39 cellular contexts compared by ENCODE assay signal in genomic region chr4:98712607-98713006, GRCh38.
"Had no signal": no experiment of that assay in that cellular context is flagged by ENCODE, and none has a peak within 500 bp of the region (broad histone marks: within the 10 kb centered on the region; RNA-seq: fewer than 3 reads in every experiment).

No MANE protein-coding gene starts in this region.

- H3K27ac Mint-ChIP-seq: activated naive CD4-positive, alpha-beta T cell treated with anti-CD3 and anti-CD28 coated beads for 36 hours; activated naive CD4-positive, alpha-beta T cell treated with anti-CD3 and anti-CD28 coated beads, Interleukin-2, amount 10 ng/mL, durations not matched to agents 7 days and 5 days; activated naive CD4-positive, alpha-beta T cell treated with anti-CD3 and anti-CD28 coated beads, Interleukin-2, amount 50 U/mL, for 24 hours; activated naive CD4-positive, alpha-beta T cell treated with anti-CD3 and anti-CD28 coated beads, Interleukin-2, amount 50 U/mL, for 72 hours; activated naive CD8-positive, alpha-beta T cell; activated naive CD8-positive, alpha-beta T cell treated with anti-CD3 and anti-CD28 coated beads for 36 hours; activated naive CD8-positive, alpha-beta T cell treated with anti-CD3 and anti-CD28 coated beads, Interleukin-2, amount 10 ng/mL, durations not matched to agents 7 days and 5 days; activated naive CD8-positive, alpha-beta T cell treated with anti-CD3 and anti-CD28 coated beads, Interleukin-2, amount 50 U/mL, for 24 hours; activated T-cell treated with anti-CD3 and anti-CD28 coated beads, Interleukin-2, amount 50 U/mL, for 24 hours; activated T-cell treated with anti-CD3 and anti-CD28 coated beads, Interleukin-2, amount 50 U/mL, for 72 hours; activated T-helper 1 cell treated with anti-CD3 and anti-CD28 coated beads, Interleukin-12 subunit alpha, Interleukin-12 subunit beta, Interleukin-2, Interleukin-4 antibody, amounts not matched to agents 30 ng/mL and 10 ng/mL and 1 ng/mL, durations not matched to agents 14 hours and 24 hours and 36 hours; activated T-helper 17 cell treated with anti-CD3 and anti-CD28 coated beads, Interleukin-2, amount 50 U/mL, for 72 hours; activated T-helper 2 cell treated with anti-CD3 and anti-CD28 coated beads, Interferon-gamma antibody, Interleukin-2, Interleukin-4, amounts not matched to agents 10 μg/mL and 5 μg/mL and 100 μg/mL, durations not matched to agents 14 hours and 24 hours and 36 hours; brain had no signal

- H3K27me3 ChIP-seq: adrenal gland, ascending aorta, body of pancreas, brain microvascular endothelial cell, breast epithelium, cardiac muscle cell had no signal

- DNase-seq: activated effector memory CD4-positive, alpha-beta T cell treated with anti-CD3 and anti-CD28 coated beads, Interleukin-2, amount 50 U/mL, for 16 hours; activated effector memory CD4-positive, alpha-beta T cell treated with Interleukin-2 at 50 U/mL for 16 hours; activated gamma-delta T cell; activated gamma-delta T cell treated with Interleukin-2 at 50 U/mL for 16 hours; activated naive CD4-positive, alpha-beta T cell; activated naive CD4-positive, alpha-beta T cell treated with anti-CD3 and anti-CD28 coated beads for 36 hours; activated naive CD4-positive, alpha-beta T cell treated with anti-CD3 and anti-CD28 coated beads, Interleukin-2, amount 10 ng/mL, durations not matched to agents 7 days and 5 days; activated naive CD4-positive, alpha-beta T cell treated with anti-CD3 and anti-CD28 coated beads, Interleukin-2, amount 50 U/mL, for 16 hours; activated naive CD4-positive, alpha-beta T cell treated with Interleukin-2 at 50 U/mL for 16 hours; activated naive CD8-positive, alpha-beta T cell treated with anti-CD3 and anti-CD28 coated beads for 36 hours; activated naive CD8-positive, alpha-beta T cell treated with anti-CD3 and anti-CD28 coated beads, Interleukin-2, amount 10 ng/mL, durations not matched to agents 7 days and 5 days; activated naive CD8-positive, alpha-beta T cell treated with anti-CD3 and anti-CD28 coated beads, Interleukin-2, amount 50 U/mL, for 24 hours; activated T-cell treated with anti-CD3 and anti-CD28 coated beads, Interleukin-2, amount 50 U/mL, for 1 hour; activated T-cell treated with anti-CD3 and anti-CD28 coated beads, Interleukin-2, amount 50 U/mL, for 24 hours; activated T-cell treated with anti-CD3 and anti-CD28 coated beads, Interleukin-2, amount 50 U/mL, for 4 hours; activated T-cell treated with anti-CD3 and anti-CD28 coated beads, Interleukin-2, amount 50 U/mL, for 48 hours; activated T-cell treated with anti-CD3 and anti-CD28 coated beads, Interleukin-2, amount 50 U/mL, for 72 hours; adrenal gland; amniotic stem cell; amygdala; anterior cingulate cortex; aorta; body of pancreas; brain microvascular endothelial cell; caudate nucleus; central memory CD4-positive, alpha-beta T cell; cerebellar nuclear complex had no signal

- H3K27me3 Mint-ChIP-seq: activated naive CD4-positive, alpha-beta T cell treated with anti-CD3 and anti-CD28 coated beads, Interleukin-2, amount 10 ng/mL, durations not matched to agents 7 days and 5 days; activated naive CD4-positive, alpha-beta T cell treated with anti-CD3 and anti-CD28 coated beads, Interleukin-2, amount 50 U/mL, for 24 hours; activated naive CD8-positive, alpha-beta T cell; activated naive CD8-positive, alpha-beta T cell treated with anti-CD3 and anti-CD28 coated beads for 36 hours; activated naive CD8-positive, alpha-beta T cell treated with anti-CD3 and anti-CD28 coated beads, Interleukin-2, amount 10 ng/mL, durations not matched to agents 7 days and 5 days; activated naive CD8-positive, alpha-beta T cell treated with anti-CD3 and anti-CD28 coated beads, Interleukin-2, amount 50 U/mL, for 24 hours; activated T-cell treated with anti-CD3 and anti-CD28 coated beads, Interleukin-2, amount 50 U/mL, for 24 hours; activated T-helper 17 cell treated with anti-CD3 and anti-CD28 coated beads, Interleukin-2, amount 50 U/mL, for 72 hours; brain; central memory CD8-positive, alpha-beta T cell had no signal

- H3K4me3 ChIP-seq: adrenal gland, ascending aorta, body of pancreas, breast epithelium, cardiac muscle cell had no signal

- H3K4me3 Mint-ChIP-seq: activated naive CD4-positive, alpha-beta T cell treated with anti-CD3 and anti-CD28 coated beads for 36 hours; activated naive CD4-positive, alpha-beta T cell treated with anti-CD3 and anti-CD28 coated beads, Interleukin-2, amount 10 ng/mL, durations not matched to agents 7 days and 5 days; activated naive CD4-positive, alpha-beta T cell treated with anti-CD3 and anti-CD28 coated beads, Interleukin-2, amount 50 U/mL, for 24 hours; activated naive CD8-positive, alpha-beta T cell; activated naive CD8-positive, alpha-beta T cell treated with anti-CD3 and anti-CD28 coated beads for 36 hours; activated naive CD8-positive, alpha-beta T cell treated with anti-CD3 and anti-CD28 coated beads, Interleukin-2, amount 10 ng/mL, durations not matched to agents 7 days and 5 days; activated naive CD8-positive, alpha-beta T cell treated with anti-CD3 and anti-CD28 coated beads, Interleukin-2, amount 50 U/mL, for 24 hours; activated T-cell treated with anti-CD3 and anti-CD28 coated beads, Interleukin-2, amount 50 U/mL, for 24 hours; activated T-cell treated with anti-CD3 and anti-CD28 coated beads, Interleukin-2, amount 50 U/mL, for 4 hours; activated T-cell treated with anti-CD3 and anti-CD28 coated beads, Interleukin-2, amount 50 U/mL, for 72 hours; activated T-helper 1 cell treated with anti-CD3 and anti-CD28 coated beads, Interleukin-12 subunit alpha, Interleukin-12 subunit beta, Interleukin-2, Interleukin-4 antibody, amounts not matched to agents 30 ng/mL and 10 ng/mL and 1 ng/mL, durations not matched to agents 14 hours and 24 hours and 36 hours; activated T-helper 17 cell treated with anti-CD3 and anti-CD28 coated beads, Interleukin-2, amount 50 U/mL, for 72 hours; brain; central memory CD8-positive, alpha-beta T cell had no signal

- ATAC-seq: activated naive CD4-positive, alpha-beta T cell treated with anti-CD3 and anti-CD28 coated beads, Interleukin-2, amount 50 U/mL, for 72 hours; activated naive CD8-positive, alpha-beta T cell treated with anti-CD3 and anti-CD28 coated beads, Interleukin-2, amount 50 U/mL, for 24 hours; activated T-cell treated with anti-CD3 and anti-CD28 coated beads, Interleukin-2, amount 50 U/mL, for 4 hours; activated T-cell treated with anti-CD3 and anti-CD28 coated beads, Interleukin-2, amount 50 U/mL, for 72 hours; activated T-helper 17 cell treated with anti-CD3 and anti-CD28 coated beads, Interleukin-2, amount 50 U/mL, for 72 hours; body of pancreas had no signal

- H3K4me1 Mint-ChIP-seq: activated naive CD8-positive, alpha-beta T cell treated with anti-CD3 and anti-CD28 coated beads for 36 hours; activated T-helper 17 cell treated with anti-CD3 and anti-CD28 coated beads, Interleukin-2, amount 50 U/mL, for 72 hours; brain had no signal

- H3K36me3 ChIP-seq: adrenal gland, ascending aorta, brain microvascular endothelial cell, breast epithelium, cardiac muscle cell had no signal

- H3K4me1 ChIP-seq: adrenal gland, ascending aorta, body of pancreas, breast epithelium had no signal

- H3K27ac ChIP-seq: adrenal gland, ascending aorta, body of pancreas, brain microvascular endothelial cell, breast epithelium, cardiac muscle cell had no signal

- H3K36me3 Mint-ChIP-seq: activated naive CD8-positive, alpha-beta T cell treated with anti-CD3 and anti-CD28 coated beads for 36 hours; brain had no signal

- FAIRE-seq: bronchial epithelial cell had no signal

- H3K9me3 ChIP-seq: ascending aorta, body of pancreas, breast epithelium had no signal
